ENCODE assay signal across 8 cellular contexts in the genomic region with DNA sequence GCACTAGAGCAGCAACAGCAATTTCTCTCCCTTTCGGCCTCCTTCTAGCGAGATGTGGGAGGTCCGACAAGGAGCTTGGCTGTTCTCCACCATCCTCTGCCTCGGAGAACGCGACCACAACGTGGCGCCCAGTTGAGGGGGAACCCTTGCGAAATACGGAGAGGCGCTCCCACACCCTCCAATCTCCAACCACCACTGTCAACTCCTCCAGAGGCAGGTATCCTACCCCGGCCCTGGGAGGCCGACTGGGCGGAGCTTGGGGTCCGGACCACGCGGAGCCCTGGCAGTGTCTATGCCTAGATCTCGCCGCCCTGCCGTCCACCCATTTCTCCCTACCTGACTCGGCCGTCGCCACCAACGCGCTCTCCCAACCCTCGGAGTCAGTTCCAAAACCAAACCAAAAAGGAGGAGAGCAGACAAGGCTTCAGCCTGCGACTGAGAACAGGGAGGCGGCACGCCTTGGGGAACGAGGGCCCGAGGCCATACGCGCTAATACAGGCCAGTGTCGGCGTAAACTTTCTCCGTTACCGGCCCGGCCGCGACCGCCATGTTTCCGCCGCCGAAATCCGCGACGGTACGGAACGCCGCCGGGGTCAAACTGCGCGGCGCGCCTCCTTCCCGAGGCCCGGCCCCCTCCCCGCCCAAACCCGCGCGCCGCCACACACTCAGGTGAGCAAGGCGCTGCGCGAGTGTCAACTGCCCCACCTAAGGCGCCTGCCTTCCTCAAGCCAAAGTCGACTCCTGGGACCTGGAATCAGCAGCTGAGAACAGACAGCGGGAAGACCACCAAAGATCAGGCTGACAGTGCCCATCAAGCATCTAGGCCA. TPM values are rescaled to one million over a fixed set of nuclear protein-coding genes. Genes with fewer than 3 reads are reported as not detected.
A peak's percentile ranks its signal among the peaks of the same experiment; 100 is the strongest.
DNase-seq lines count a peak whose midpoint lies in the region; ATAC-seq and TF ChIP-seq lines count a peak whose summit lies in the region.

A gene with protein sequence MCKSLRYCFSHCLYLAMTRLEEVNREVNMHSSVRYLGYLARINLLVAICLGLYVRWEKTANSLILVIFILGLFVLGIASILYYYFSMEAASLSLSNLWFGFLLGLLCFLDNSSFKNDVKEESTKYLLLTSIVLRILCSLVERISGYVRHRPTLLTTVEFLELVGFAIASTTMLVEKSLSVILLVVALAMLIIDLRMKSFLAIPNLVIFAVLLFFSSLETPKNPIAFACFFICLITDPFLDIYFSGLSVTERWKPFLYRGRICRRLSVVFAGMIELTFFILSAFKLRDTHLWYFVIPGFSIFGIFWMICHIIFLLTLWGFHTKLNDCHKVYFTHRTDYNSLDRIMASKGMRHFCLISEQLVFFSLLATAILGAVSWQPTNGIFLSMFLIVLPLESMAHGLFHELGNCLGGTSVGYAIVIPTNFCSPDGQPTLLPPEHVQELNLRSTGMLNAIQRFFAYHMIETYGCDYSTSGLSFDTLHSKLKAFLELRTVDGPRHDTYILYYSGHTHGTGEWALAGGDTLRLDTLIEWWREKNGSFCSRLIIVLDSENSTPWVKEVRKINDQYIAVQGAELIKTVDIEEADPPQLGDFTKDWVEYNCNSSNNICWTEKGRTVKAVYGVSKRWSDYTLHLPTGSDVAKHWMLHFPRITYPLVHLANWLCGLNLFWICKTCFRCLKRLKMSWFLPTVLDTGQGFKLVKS (minus strand): TSS at position 570 of the 827 bp plus-strand sequence. CDS start 5,568 bp downstream, outside the sequence.

- no peaks in the 10 kb centered on the region for H3K27me3 ChIP-seq in heart left ventricle
- H3K27me3 ChIP-seq in transverse colon = no peaks in the 10 kb centered on the region

- H3K4me3 ChIP-seq in GM12865 (ENCODE audit: low read depth, low read length) (peak within 1 kb of the TSS; percentile 86), heart left ventricle (peak within 1 kb of the TSS; percentile 73 to 95 (median 83)), transverse colon (peak within 1 kb of the TSS; percentile 28 to 81 (median 56))

- intact Hi-C loops in heart left ventricle (cut with DNase I) (loop anchor here in 6 of 10 donors (5.0 to 10.0 kb wide), 3 partner anchors 145 to 327 kb away; a partner anchor contains a TSS), transverse colon (cut with DNase I; ENCODE audit: low total_unique reads) (no loop called here)

- CTCF ChIA-PET in T-cell (lab: Charles Lee) = no interaction called here

- peak in 1 of 2 donors; percentile 34 for TF ChIP-seq POLR2A in heart left ventricle (IDR thresholded peaks at IDR 0.05)
- peak; percentile 76 for TF ChIP-seq POLR2A in transverse colon (IDR thresholded peaks at IDR 0.05)

- TF ChIP-seq CTCF in GM12865 (IDR thresholded peaks at IDR 0.05; ENCODE audit: insufficient read depth, low read depth, low read length, missing control alignments) = no peak
- peak in 4 of 12 donors; percentile 11 to 24 (median 16) for TF ChIP-seq CTCF in heart left ventricle (IDR thresholded peaks at IDR 0.05)
- no peak for TF ChIP-seq CTCF in transverse colon (IDR thresholded peaks at IDR 0.05)

- DNase-seq in GM12865 (ENCODE audit: low read depth) = peak; percentile 89
- peak; percentile 87 for DNase-seq in NCI-H1105 (lab: John Stamatoyannopoulos, UW)
- DNase-seq in T-cell = peak; percentile 71 to 88 (median 82)
- peak; percentile 83 to 93 (median 86) for DNase-seq in heart left ventricle
- peak; percentile 58 for DNase-seq in pons (ENCODE audit: low spot score)
- peak; percentile 91 for DNase-seq in transverse colon

- peak within 1 kb of the TSS; percentile 83 to 94 (median 88) for H3K4me3 Mint-ChIP-seq in T-cell

- peaks cover 0 to 21% (median 13%) of the 10 kb centered on the region in 12 donors for H3K4me1 ChIP-seq in heart left ventricle
- H3K4me1 ChIP-seq in transverse colon = peaks cover 0 to 17% (median 5%) of the 10 kb centered on the region in 4 donors

- H3K36me3 Mint-ChIP-seq in T-cell = peaks cover 8% of the 10 kb centered on the region

- no peaks in the 10 kb centered on the region for H3K9me3 Mint-ChIP-seq in T-cell

- ATAC-seq in HG02642 (IDR thresholded peaks at IDR 0.05; ENCODE audit: poor library complexity, unreplicated experiment) = peak; percentile 91
- ATAC-seq in T-cell (replicated peaks in 1 of 4) = peak; percentile 89 to 94 (median 92)
- peak; percentile 67 to 94 (median 93) for ATAC-seq in heart left ventricle

- peak within 1 kb of the TSS; percentile 86 to 88 for H3K27ac Mint-ChIP-seq in T-cell

- peaks cover 39 to 48% (median 47%) of the 10 kb centered on the region in 3 donors for H3K4me1 Mint-ChIP-seq in T-cell

- TF ChIP-seq EP300 in transverse colon (IDR thresholded peaks at IDR 0.05; ENCODE audit: low read depth) = no peak

- H3K27me3 Mint-ChIP-seq in T-cell = no peaks in the 10 kb centered on the region

- POLR2A ChIA-PET in T-cell (lab: Charles Lee) = interaction anchor here (0.6 to 0.9 kb wide), 3 partner anchors 52 to 340 kb away, joined by 3 to 4 read pairs (median 3); a partner anchor contains a TSS

- H3K9me3 ChIP-seq in heart left ventricle = no peaks in the 10 kb centered on the region
- H3K9me3 ChIP-seq in transverse colon = no peaks in the 10 kb centered on the region

- in situ Hi-C loops in transverse colon (cut with MboI; ENCODE audit: low pct_ligation_motif_present in 1 of 4, low pct_unique_long_range_greater_than_20kb in 1 of 4, low sequenced_read_pairs in 3 of 4) = no loop called here

- H3K27ac ChIP-seq in adipose tissue (ENCODE audit: low read depth, low read length) (peak within 1 kb of the TSS; percentile 91), heart left ventricle (peak within 1 kb of the TSS; percentile 69 to 96 (median 89)), transverse colon (peak within 1 kb of the TSS; percentile 82 to 90 (median 90))

- H3K36me3 ChIP-seq in heart left ventricle = peaks cover 0 to under 1% (median 0%) of the 10 kb centered on the region in 9 donors
- H3K36me3 ChIP-seq in transverse colon = no peaks in the 10 kb centered on the region

- WGBS in adipose tissue, 3 donors = 0 to 3% (median 1%) methylated on average over 68 of the region's 68 CpGs
- 0 to 1% (median 0%) methylated on average over 47 to 68 of the region's 68 CpGs for WGBS in heart left ventricle, 4 donors
- 0% methylated on average over 55 of the region's 68 CpGs; no CpG with 5 or more reads in 1 of the 2 donors for WGBS in transverse colon (ENCODE audit: low coverage in 1 of 2), 2 donors

RNA-seq across cellular contexts. Expression of the gene that starts here (rescaled TPM):
- total RNA-seq in T-cell = 10 to 100 TPM; 16.0 to 24.1 (median 20.3) TPM
- polyA plus RNA-seq in adipose tissue = 10 to 100 TPM in 1 of 3 donors, 1 to 10 TPM in 2; 3.1 to 13.6 (median 4.6) TPM
- total RNA-seq in heart left ventricle = 10 to 100 TPM; 15.6 to 23.3 (median 18.1) TPM
- polyA plus RNA-seq in heart left ventricle = 10 to 100 TPM in 1 of 2 donors, 1 to 10 TPM in 1; 6.7 to 15.6 TPM
- total RNA-seq in transverse colon = 10 to 100 TPM in 3 of 4 donors, 1 to 10 TPM in 1; 8.6 to 57.3 (median 26.0) TPM

Comparison
In these comparisons a context has a peak if more than half of its experiments do, and no peak if none do; other contexts are left out.
1. Peak in every context shown above with its lines: DNase-seq, ATAC-seq, H3K4me3 ChIP-seq and H3K27ac ChIP-seq.